ENCODE assay signal across 1 cellular context in the genomic region with DNA sequence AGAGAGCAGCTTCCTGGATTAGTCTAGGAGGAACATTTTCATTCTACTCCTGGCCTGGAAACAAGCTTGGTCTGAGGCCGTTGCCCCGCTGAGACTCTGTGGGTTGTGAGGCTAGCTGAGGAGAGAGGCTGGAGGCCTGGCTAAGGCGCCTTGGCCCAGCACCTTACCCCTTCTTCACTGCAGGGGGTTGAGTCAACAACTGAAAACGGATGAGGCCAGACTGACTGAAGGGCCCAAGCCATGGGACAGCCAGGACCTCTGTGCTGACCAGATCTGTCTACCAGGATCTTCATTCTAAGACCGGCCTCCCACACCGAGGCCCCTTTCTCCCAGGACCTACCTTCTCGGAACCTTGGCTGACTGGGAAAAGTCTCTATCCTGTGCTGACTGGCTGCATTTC.
TF ChIP-seq lines count a peak whose summit lies in the region.

No MANE protein-coding gene starts in this region.

TF ChIP-seq in K562, 482 proteins besides CTCF, POLR2A, EP300 and RAD21:
- TF ChIP-seq MEIS2 (IDR thresholded peaks at IDR 0.05; ENCODE audit: partially characterized antibody) (no peak), FOXA3 (CRISPR knock-in tag; conservative IDR thresholded peaks at IDR 0.05 in 1 of 2, IDR thresholded peaks at IDR 0.05 in 1 of 2) (peak in 1 of 2 experiments; percentile 94; a peak in 2 of 4 replicates)
